Comparison of ENCODE assay signal across 28 cellular contexts in genomic region chr17:2197271-2197670, GRCh38.
DNase-seq lines count a peak whose midpoint lies in the region; ATAC-seq, FAIRE-seq and TF ChIP-seq lines count a peak whose summit lies in the region.
"Had no signal": no experiment of that assay in that cellular context is flagged by ENCODE, and none has a peak within 500 bp of the region (broad histone marks: within the 10 kb centered on the region; RNA-seq: fewer than 3 reads in every experiment).

No MANE protein-coding gene starts in this region.

- no peak for TF ChIP-seq RAD21 in Ishikawa (IDR thresholded peaks at IDR 0.05; ENCODE audit: low read depth)

- no peak overlapping the region for H3K27ac ChIP-seq in astrocyte (ENCODE audit: low read depth, low read length)
- H3K27ac ChIP-seq in testis = peak overlapping the region in 1 of 2 donors; percentile 21
- H3K27ac ChIP-seq: A549; BLaER1 treated with 17β-estradiol and CSF1 and Interleukin-3, amounts not matched to agents 10 nM and 100 nM had no signal

- H3K27me3 ChIP-seq in astrocyte (ENCODE audit: insufficient read depth, low read length) (no peaks in the 10 kb centered on the region), testis (no peaks in the 10 kb centered on the region)
- H3K27me3 ChIP-seq: BLaER1 treated with 17β-estradiol and CSF1 and Interleukin-3, amounts not matched to agents 10 nM and 100 nM had no signal

- H3K4me1 ChIP-seq in astrocyte (ENCODE audit: insufficient read depth, low read length) = peaks cover 27% of the 10 kb centered on the region
- peaks cover 9% of the 10 kb centered on the region for H3K4me1 ChIP-seq in testis

- peaks cover 36% of the 10 kb centered on the region for H3K4me1 Mint-ChIP-seq in astrocyte (ENCODE audit: low read depth, unreplicated experiment)
- H3K4me1 Mint-ChIP-seq in mesothelial cell of epicardium = peaks cover 49% of the 10 kb centered on the region

- 42 to 57% methylated on average over 6 of the region's 6 CpGs for WGBS in testis, 2 donors

- H2AFZ ChIP-seq in astrocyte (ENCODE audit: low read depth, low read length) = no peak overlapping the region
- H2AFZ ChIP-seq: GM23248 had no signal

- H3K27me3 Mint-ChIP-seq in astrocyte (ENCODE audit: low read depth, unreplicated experiment) (no peaks in the 10 kb centered on the region), mesothelial cell of epicardium (ENCODE audit: low read depth) (no peaks in the 10 kb centered on the region)
- H3K27me3 Mint-ChIP-seq: CD4-positive, alpha-beta T cell had no signal

- no peak for DNase-seq in astrocyte (ENCODE audit: low read depth)
- no peak for DNase-seq in mesothelial cell of epicardium (ENCODE audit: low spot score in 2 of 2, unreplicated experiment in 2 of 2)
- peak; percentile 37 for DNase-seq in testis
- no peak for DNase-seq in NCI-H1694 (lab: John Stamatoyannopoulos, UW)
- DNase-seq: AML-193; CD4-positive, alpha-beta T cell; GM23248; H9; KG1; MM.1S; NCI-H1048; NCI-H1417; NCI-H1694 treated with DMSO at 0.1 percent for 48 hours; NCI-H2171 treated with DMSO at 0.1 percent for 48 hours; NCI-H446; NCI-H524 treated with DMSO at 0.1 percent for 48 hours; NCI-H774; SIG-M5; SK-N-SH; SW 1271 had no signal

- H3K27ac Mint-ChIP-seq in astrocyte (ENCODE audit: unreplicated experiment) (peak overlapping the region; percentile 30), mesothelial cell of epicardium (peak overlapping the region; percentile 80)
- H3K27ac Mint-ChIP-seq: CD4-positive, alpha-beta T cell; H9 had no signal

- H3K79me2 ChIP-seq in astrocyte (ENCODE audit: insufficient read depth, low read length) = peaks cover 22% of the 10 kb centered on the region

- TF ChIP-seq CTCF in astrocyte (IDR thresholded peaks at IDR 0.05; ENCODE audit: insufficient read depth, low read depth, low read length) = no peak
- TF ChIP-seq CTCF in mesothelial cell of epicardium (IDR thresholded peaks at IDR 0.05; ENCODE audit: unreplicated experiment) = no peak
- no peak for TF ChIP-seq CTCF in testis (IDR thresholded peaks at IDR 0.05)

- intact Hi-C loops in testis (cut with DNase I; ENCODE audit: low total_unique reads) = no loop called here

- peaks cover 9% of the 10 kb centered on the region for H3K36me3 Mint-ChIP-seq in astrocyte (ENCODE audit: low read depth, unreplicated experiment)
- H3K36me3 Mint-ChIP-seq in mesothelial cell of epicardium = peaks cover 28% of the 10 kb centered on the region

- no peak for FAIRE-seq in astrocyte (lab: Jason Lieb, UNC)
- FAIRE-seq: A549, D721Med, GM18507, RCC 7860 had no signal

- H3K9me3 Mint-ChIP-seq in astrocyte (ENCODE audit: unreplicated experiment) = no peaks in the 10 kb centered on the region
- H3K9me3 Mint-ChIP-seq in mesothelial cell of epicardium = no peaks in the 10 kb centered on the region
- H3K9me3 Mint-ChIP-seq: CD4-positive, alpha-beta T cell; H9 had no signal

- no peak overlapping the region for H3K4me2 ChIP-seq in astrocyte (ENCODE audit: low read length)
- H3K4me2 ChIP-seq: A549; BLaER1 treated with 17β-estradiol and CSF1 and Interleukin-3, amounts not matched to agents 10 nM and 100 nM; SK-N-SH had no signal

- TF ChIP-seq POLR2A in testis (IDR thresholded peaks at IDR 0.05) = no peak

- H3K9me3 ChIP-seq in astrocyte (ENCODE audit: insufficient read depth, low read depth, low read length) = no peaks in the 10 kb centered on the region
- H3K9me3 ChIP-seq in testis = no peaks in the 10 kb centered on the region
- H3K9me3 ChIP-seq: A549; BLaER1 treated with 17β-estradiol and CSF1 and Interleukin-3, amounts not matched to agents 10 nM and 100 nM; SK-N-SH had no signal

- TF ChIP-seq EP300 in Ishikawa (IDR thresholded peaks at IDR 0.05; ENCODE audit: borderline replicate concordance) = no peak

- H3K4me3 ChIP-seq in astrocyte (ENCODE audit: insufficient read depth, low read depth, low read length) (no peak overlapping the region), testis (no peak overlapping the region)
- H3K4me3 ChIP-seq: A549; BLaER1 treated with 17β-estradiol and CSF1 and Interleukin-3, amounts not matched to agents 10 nM and 100 nM; GM23248 had no signal

- H3K4me3 Mint-ChIP-seq in astrocyte (ENCODE audit: unreplicated experiment) (no peak overlapping the region), mesothelial cell of epicardium (no peak overlapping the region)
- H3K4me3 Mint-ChIP-seq: CD4-positive, alpha-beta T cell; H9 had no signal

- H3K9ac ChIP-seq in astrocyte (ENCODE audit: low read length) = no peak overlapping the region
- H3K9ac ChIP-seq: BLaER1 treated with 17β-estradiol and CSF1 and Interleukin-3, amounts not matched to agents 10 nM and 100 nM; GM23248; SK-N-SH had no signal

- H3K36me3 ChIP-seq in astrocyte (ENCODE audit: insufficient read depth, low read length) (peaks cover 3% of the 10 kb centered on the region), testis (ENCODE audit: low read depth, missing control alignments) (no peaks in the 10 kb centered on the region)

- ATAC-seq in GM21367 (IDR thresholded peaks at IDR 0.05; ENCODE audit: unreplicated experiment) = no peak
- ATAC-seq in HG03135 (IDR thresholded peaks at IDR 0.05; ENCODE audit: unreplicated experiment) = no peak
- ATAC-seq: A549 had no signal

- no peaks in the 10 kb centered on the region for H4K20me1 ChIP-seq in astrocyte (ENCODE audit: insufficient read depth, low read length)

TF ChIP-seq in Ishikawa, 13 proteins besides CTCF, POLR2A, EP300 and RAD21:
- peak; percentile 23; the same call in 1 of the 2 replicates for TF ChIP-seq TCF12 (IDR thresholded peaks at IDR 0.05; ENCODE audit: low read depth)
- no peak for TF ChIP-seq CREB1 (IDR thresholded peaks at IDR 0.05; ENCODE audit: low read depth)
